Comparison of ENCODE assay signal across 8 cellular contexts in genomic region chr11:68040957-68041591, GRCh38. TPM values are rescaled to one million over a fixed set of nuclear protein-coding genes. Genes with fewer than 3 reads are reported as not detected.
DNase-seq lines count a peak whose midpoint lies in the region; ATAC-seq, FAIRE-seq and TF ChIP-seq lines count a peak whose summit lies in the region.

No MANE protein-coding gene starts in this region.

- H3K27me3 ChIP-seq in CD4-positive, alpha-beta memory T cell (ENCODE audit: insufficient read depth, low read length), result no peaks in the 10 kb centered on the region
- no peaks in the 10 kb centered on the region for H3K27me3 ChIP-seq in OCI-LY3 (ENCODE audit: low read depth, low read length)
- H3K27me3 ChIP-seq in endothelial cell of umbilical vein (ENCODE audit: control insufficient read depth in 2 of 2, insufficient read depth in 2 of 2, low read length in 2 of 2), result no peaks in the 10 kb centered on the region
- H3K27me3 ChIP-seq in prostate gland (replicated peaks; ENCODE audit: insufficient read depth), result no peaks in the 10 kb centered on the region

- no TSS peak for BruUV-seq in endothelial cell of umbilical vein (replicated peaks; lab: Mats Ljungman, UMichigan)

- H3K4me1 ChIP-seq in CD4-positive, alpha-beta memory T cell (ENCODE audit: insufficient read depth, low read length), result peaks cover 40% of the 10 kb centered on the region
- H3K4me1 ChIP-seq in OCI-LY3 (ENCODE audit: low read length) (peaks cover 20% of the 10 kb centered on the region), endothelial cell of umbilical vein (ENCODE audit: control insufficient read depth, extremely low read depth, insufficient read depth, low read length) (peaks cover 20% of the 10 kb centered on the region), prostate gland (replicated peaks) (peaks cover 10% of the 10 kb centered on the region)

- no peak for TF ChIP-seq POLR2A in endothelial cell of umbilical vein (IDR thresholded peaks at IDR 0.05; ENCODE audit: low read depth, low read length)
- no peak for TF ChIP-seq POLR2A in prostate gland (IDR thresholded peaks at IDR 0.05)

- TF ChIP-seq CTCF in OCI-LY3 (IDR thresholded peaks at IDR 0.05; ENCODE audit: low read depth, low read length) (no peak), endothelial cell of umbilical vein (IDR thresholded peaks at IDR 0.05; ENCODE audit: extremely low read depth in 1 of 2, insufficient read depth in 1 of 2, low read depth in 1 of 2, low read length in 2 of 2) (no peak), prostate gland (IDR thresholded peaks at IDR 0.05) (no peak)

- dilution Hi-C loops in endothelial cell of umbilical vein (cut with MboI; ENCODE audit: extremely low pct_ligation_motif_present, low sequenced_read_pairs), result no loop called here

- intact Hi-C loops in CD4-positive, alpha-beta memory T cell (cut with micrococcal nuclease), result no loop called here
- intact Hi-C loops in endothelial cell of umbilical vein (cut with micrococcal nuclease) (loop anchor here (1.0 kb wide), 1 partner anchor 80 kb away; the partner anchor contains the start of gene CHKA), prostate gland (cut with DNase I) (loop anchor here (5.0 kb wide), 1 partner anchor 166 kb away; no protein-coding TSS in a partner anchor)

- peak overlapping the region; percentile 96 for H3K9ac ChIP-seq in OCI-LY3 (ENCODE audit: low read length)
- peak overlapping the region; percentile 73 for H3K9ac ChIP-seq in endothelial cell of umbilical vein (replicated peaks; ENCODE audit: extremely low read depth, insufficient read depth, low read length)

- H3K9me1 ChIP-seq in endothelial cell of umbilical vein (replicated peaks; ENCODE audit: control insufficient read depth, extremely low read depth, insufficient read depth, low read length), result no peaks in the 10 kb centered on the region

- H4K20me1 ChIP-seq in OCI-LY3 (ENCODE audit: insufficient read depth, low read length), result no peaks in the 10 kb centered on the region; the same call in 1 of the 2 replicates
- H4K20me1 ChIP-seq in endothelial cell of umbilical vein (replicated peaks; ENCODE audit: control insufficient read depth, extremely low read depth, insufficient read depth, low read length), result no peaks in the 10 kb centered on the region

- H3K4me3 ChIP-seq in CD4-positive, alpha-beta memory T cell (ENCODE audit: low read length in 2 of 2), result peak overlapping the region; percentile 85 to 92
- H3K4me3 ChIP-seq in OCI-LY3 (ENCODE audit: low read length), result peak overlapping the region; percentile 81
- H3K4me3 ChIP-seq in endothelial cell of umbilical vein (replicated peaks in 1 of 3; ENCODE audit: insufficient read depth in 1 of 3, low read depth in 1 of 3, low read length in 3 of 3), result peak overlapping the region; percentile 24 to 58 (median 36)
- H3K4me3 ChIP-seq in prostate gland, result peak overlapping the region; percentile 63 to 76

- H3K36me3 Mint-ChIP-seq in CD4-positive, alpha-beta memory T cell, result peaks cover 0 to 21% of the 10 kb centered on the region in 2 donors

- H3K4me3 Mint-ChIP-seq in CD4-positive, alpha-beta memory T cell, result peak overlapping the region; percentile 86 to 94 (median 92)

- ATAC-seq in HG03342 (IDR thresholded peaks at IDR 0.05; ENCODE audit: unreplicated experiment), result no peak

- no peaks in the 10 kb centered on the region for H3K27me3 Mint-ChIP-seq in CD4-positive, alpha-beta memory T cell

- CTCF ChIA-PET in CD4-positive, alpha-beta memory T cell (lab: Charles Lee; ENCODE audit: partially characterized antibody), result interaction anchor here (1.0 to 1.5 kb wide), 2 partner anchors 11 to 85 kb away, joined by 3 read pairs; partner anchors contain the start of gene NDUFS8
- CTCF ChIA-PET in endothelial cell of umbilical vein (lab: Charles Lee), result interaction anchor here (0.6 to 1.8 kb wide), 3 partner anchors 11 to 168 kb away, joined by 3 to 4 read pairs (median 3); no protein-coding TSS in a partner anchor

- peak overlapping the region; percentile 57 to 97 (median 91) for H3K27ac Mint-ChIP-seq in CD4-positive, alpha-beta memory T cell

- 87% methylated on average over 14 of the region's 23 CpGs for WGBS in prostate gland

- no peak overlapping the region for H2AFZ ChIP-seq in OCI-LY3 (ENCODE audit: low read depth, low read length)
- no peak overlapping the region for H2AFZ ChIP-seq in endothelial cell of umbilical vein (ENCODE audit: low read depth, low read length)

- H3K9me3 Mint-ChIP-seq in CD4-positive, alpha-beta memory T cell, result no peaks in the 10 kb centered on the region

- no peak for FAIRE-seq in endothelial cell of umbilical vein (lab: Jason Lieb, UNC)

- H3K79me2 ChIP-seq in OCI-LY3 (ENCODE audit: low read length) (peaks cover 45% of the 10 kb centered on the region), endothelial cell of umbilical vein (ENCODE audit: control insufficient read depth, insufficient read depth, low read length) (peaks cover 24% of the 10 kb centered on the region)

- peak overlapping the region; percentile 90 for H3K27ac ChIP-seq in CD4-positive, alpha-beta memory T cell (ENCODE audit: low read depth, low read length)
- H3K27ac ChIP-seq in OCI-LY3 (ENCODE audit: low read length) (peak overlapping the region; percentile 90), endothelial cell of umbilical vein (ENCODE audit: insufficient read depth, low read depth, low read length) (peak overlapping the region; percentile 30), prostate gland (peak overlapping the region; percentile 80 to 88)

- no peaks in the 10 kb centered on the region for H3K9me3 ChIP-seq in CD4-positive, alpha-beta memory T cell (ENCODE audit: control insufficient read depth in 1 of 2, low read length in 2 of 2)
- no peaks in the 10 kb centered on the region for H3K9me3 ChIP-seq in OCI-LY3 (ENCODE audit: insufficient read depth, low read length)
- no peaks in the 10 kb centered on the region for H3K9me3 ChIP-seq in endothelial cell of umbilical vein (replicated peaks; ENCODE audit: control insufficient read depth, insufficient read depth, low read length)
- H3K9me3 ChIP-seq in prostate gland, result no peaks in the 10 kb centered on the region

- H3K36me3 ChIP-seq in CD4-positive, alpha-beta memory T cell (ENCODE audit: insufficient read depth, low read length), result peaks cover 12% of the 10 kb centered on the region
- peaks cover 34% of the 10 kb centered on the region for H3K36me3 ChIP-seq in OCI-LY3 (replicated peaks; ENCODE audit: low read depth, low read length)
- H3K36me3 ChIP-seq in endothelial cell of umbilical vein (ENCODE audit: control insufficient read depth in 2 of 2, extremely low read depth in 1 of 2, insufficient read depth in 2 of 2, low read length in 2 of 2), result peaks cover 0 to 27% of the 10 kb centered on the region in 2 experiments
- peaks cover 0 to 18% of the 10 kb centered on the region in 2 donors for H3K36me3 ChIP-seq in prostate gland

- H3K4me1 Mint-ChIP-seq in CD4-positive, alpha-beta memory T cell, result peaks cover 9 to 38% (median 22%) of the 10 kb centered on the region in 4 donors

- POLR2A ChIA-PET in CD4-positive, alpha-beta memory T cell (lab: Charles Lee; ENCODE audit: partially characterized antibody), result interaction anchor here (0.8 to 5.6 kb wide), 5 partner anchors 10 to 173 kb away, joined by 3 to 34 read pairs (median 4); partner anchors contain the start of genes NDUFS8 and UNC93B1
- POLR2A ChIA-PET in endothelial cell of umbilical vein (lab: Charles Lee), result no interaction called here

- H3K4me2 ChIP-seq in OCI-LY3 (ENCODE audit: low read length) (peak overlapping the region; percentile 97), endothelial cell of umbilical vein (ENCODE audit: insufficient read depth, low read length) (peak overlapping the region; percentile 84)

- DNase-seq in CD4-positive, alpha-beta memory T cell, result no peak
- DNase-seq in endothelial cell of umbilical vein (ENCODE audit: low read depth, low spot score) (no peak), prostate gland (ENCODE audit: low spot score) (no peak), NCI-H2081 treated with DMSO at 0.1 percent for 48 hours (lab: John Stamatoyannopoulos, UW) (no peak)
- no peak for DNase-seq in activated effector memory CD4-positive, alpha-beta T cell treated with Interleukin-2 at 50 U/mL for 16 hours
- no peak for DNase-seq in stimulated activated CD4-positive, alpha-beta T cell treated with anti-CD3 and anti-CD28 coated beads, Interleukin-1b, Interleukin-23, amount 100 ng/mL, for 48 hours

RNA-seq across cellular contexts. Expression of gene TCIRG1, which starts 2.2 kb away (rescaled TPM):
- total RNA-seq in CD4-positive, alpha-beta memory T cell, result 100 to 1,000 TPM; 261 to 266 TPM
- polyA plus RNA-seq in CD4-positive, alpha-beta memory T cell, result 10 to 100 TPM; 46.2 to 60.1 TPM
- 124 and 134 TPM in 2 replicates for total RNA-seq in endothelial cell of umbilical vein
- polyA plus RNA-seq in endothelial cell of umbilical vein, result 183 and 236 TPM in 2 replicates
- polyA plus RNA-seq in endothelial cell of umbilical vein (2011; cell fraction: cytosol; rRNA removed), result 40.1 and 59.5 TPM in 2 replicates
- 830 and 950 TPM in 2 replicates for polyA plus RNA-seq in endothelial cell of umbilical vein (2011; cell fraction: nucleus; rRNA removed)
- 58.8 and 85.6 TPM in 2 replicates for polyA plus RNA-seq in endothelial cell of umbilical vein (2012)
- polyA minus RNA-seq in endothelial cell of umbilical vein, result 57.6 and 77.2 TPM in 2 replicates
- 26.6 TPM for polyA minus RNA-seq in endothelial cell of umbilical vein (2011; cell fraction: cytosol; rRNA and poly(A)+ RNA removed)
- 109 and 157 TPM in 2 replicates for polyA minus RNA-seq in endothelial cell of umbilical vein (2011; cell fraction: nucleus; rRNA and poly(A)+ RNA removed)
- total RNA-seq in prostate gland, result 100 to 1,000 TPM; 114 to 118 TPM

RNA-seq across cellular contexts. Expression of gene NDUFS8, which starts 10.6 kb away (rescaled TPM):
- total RNA-seq in CD4-positive, alpha-beta memory T cell, result 10 to 100 TPM; 70.0 to 79.3 TPM
- polyA plus RNA-seq in CD4-positive, alpha-beta memory T cell, result 100 to 1,000 TPM; 140 to 143 TPM
- total RNA-seq in endothelial cell of umbilical vein (150 and 170 TPM in 2 replicates), prostate gland (100 to 1,000 TPM; 247 to 274 TPM)
- 166 and 220 TPM in 2 replicates for polyA plus RNA-seq in endothelial cell of umbilical vein
- 85.9 and 127 TPM in 2 replicates for polyA plus RNA-seq in endothelial cell of umbilical vein (2011; cell fraction: cytosol; rRNA removed)
- 58.1 and 68.9 TPM in 2 replicates for polyA plus RNA-seq in endothelial cell of umbilical vein (2011; cell fraction: nucleus; rRNA removed)
- 96.4 and 179 TPM in 2 replicates for polyA plus RNA-seq in endothelial cell of umbilical vein (2012)
- polyA minus RNA-seq in endothelial cell of umbilical vein, result 74.2 and 83.9 TPM in 2 replicates
- polyA minus RNA-seq in endothelial cell of umbilical vein (2011; cell fraction: cytosol; rRNA and poly(A)+ RNA removed), result 260 TPM
- polyA minus RNA-seq in endothelial cell of umbilical vein (2011; cell fraction: nucleus; rRNA and poly(A)+ RNA removed), result 32.0 and 34.3 TPM in 2 replicates

RNA-seq across cellular contexts. Expression of gene ALDH3B1, which starts 30.9 kb away (rescaled TPM):
- 1 to 10 TPM in 1 of 2 experiments, under 1 TPM in 1; 0.72 to 1.0 TPM for total RNA-seq in CD4-positive, alpha-beta memory T cell
- not detected for polyA plus RNA-seq in CD4-positive, alpha-beta memory T cell
- total RNA-seq in endothelial cell of umbilical vein (0.13 and 0.37 TPM in 2 replicates), prostate gland (1 to 10 TPM; 7.2 to 7.9 TPM)
- polyA plus RNA-seq in endothelial cell of umbilical vein, result 1.0 TPM in 2 replicates
- polyA plus RNA-seq in endothelial cell of umbilical vein (2011; cell fraction: cytosol; rRNA removed), result 0.53 and 0.69 TPM in 2 replicates
- polyA plus RNA-seq in endothelial cell of umbilical vein (2011; cell fraction: nucleus; rRNA removed), result 0.46 and 0.53 TPM in 2 replicates
- 0.11 and 0.12 TPM in 2 replicates for polyA plus RNA-seq in endothelial cell of umbilical vein (2012)
- polyA minus RNA-seq in endothelial cell of umbilical vein, result 0.32 and 0.34 TPM in 2 replicates
- 25.6 TPM for polyA minus RNA-seq in endothelial cell of umbilical vein (2011; cell fraction: cytosol; rRNA and poly(A)+ RNA removed)
- polyA minus RNA-seq in endothelial cell of umbilical vein (2011; cell fraction: nucleus; rRNA and poly(A)+ RNA removed), result 0.19 and 0.34 TPM in 2 replicates

RNA-seq across cellular contexts. Expression of gene UNC93B1, which starts 37.2 kb away (rescaled TPM):
- total RNA-seq in CD4-positive, alpha-beta memory T cell, result 10 to 100 TPM; 22.4 to 26.8 TPM
- 10 to 100 TPM; 25.1 to 27.1 TPM for polyA plus RNA-seq in CD4-positive, alpha-beta memory T cell
- total RNA-seq in endothelial cell of umbilical vein (10.6 and 11.5 TPM in 2 replicates), prostate gland (10 to 100 TPM; 31.5 to 41.7 TPM)
- 18.9 and 22.0 TPM in 2 replicates for polyA plus RNA-seq in endothelial cell of umbilical vein
- polyA plus RNA-seq in endothelial cell of umbilical vein (2011; cell fraction: cytosol; rRNA removed), result 10.3 and 10.4 TPM in 2 replicates
- polyA plus RNA-seq in endothelial cell of umbilical vein (2011; cell fraction: nucleus; rRNA removed), result 24.8 and 26.9 TPM in 2 replicates
- polyA plus RNA-seq in endothelial cell of umbilical vein (2012), result 5.5 and 9.4 TPM in 2 replicates
- 13.4 and 14.2 TPM in 2 replicates for polyA minus RNA-seq in endothelial cell of umbilical vein
- polyA minus RNA-seq in endothelial cell of umbilical vein (2011; cell fraction: cytosol; rRNA and poly(A)+ RNA removed), result 23.5 TPM
- polyA minus RNA-seq in endothelial cell of umbilical vein (2011; cell fraction: nucleus; rRNA and poly(A)+ RNA removed), result 5.4 and 6.4 TPM in 2 replicates

Comparison
In these comparisons a context has a peak if more than half of its experiments do, and no peak if none do; other contexts are left out.
1. H3K27ac ChIP-seq: peak in every context shown above with its lines; median percentile 90 in CD4-positive, alpha-beta memory T cell; 90 in OCI-LY3; 84 in prostate gland; 30 in endothelial cell of umbilical vein.
2. H3K4me3 ChIP-seq: peak in every context shown above with its lines; median percentile 88 in CD4-positive, alpha-beta memory T cell; 81 in OCI-LY3; 70 in prostate gland; 36 in endothelial cell of umbilical vein.